In the genomic region with DNA sequence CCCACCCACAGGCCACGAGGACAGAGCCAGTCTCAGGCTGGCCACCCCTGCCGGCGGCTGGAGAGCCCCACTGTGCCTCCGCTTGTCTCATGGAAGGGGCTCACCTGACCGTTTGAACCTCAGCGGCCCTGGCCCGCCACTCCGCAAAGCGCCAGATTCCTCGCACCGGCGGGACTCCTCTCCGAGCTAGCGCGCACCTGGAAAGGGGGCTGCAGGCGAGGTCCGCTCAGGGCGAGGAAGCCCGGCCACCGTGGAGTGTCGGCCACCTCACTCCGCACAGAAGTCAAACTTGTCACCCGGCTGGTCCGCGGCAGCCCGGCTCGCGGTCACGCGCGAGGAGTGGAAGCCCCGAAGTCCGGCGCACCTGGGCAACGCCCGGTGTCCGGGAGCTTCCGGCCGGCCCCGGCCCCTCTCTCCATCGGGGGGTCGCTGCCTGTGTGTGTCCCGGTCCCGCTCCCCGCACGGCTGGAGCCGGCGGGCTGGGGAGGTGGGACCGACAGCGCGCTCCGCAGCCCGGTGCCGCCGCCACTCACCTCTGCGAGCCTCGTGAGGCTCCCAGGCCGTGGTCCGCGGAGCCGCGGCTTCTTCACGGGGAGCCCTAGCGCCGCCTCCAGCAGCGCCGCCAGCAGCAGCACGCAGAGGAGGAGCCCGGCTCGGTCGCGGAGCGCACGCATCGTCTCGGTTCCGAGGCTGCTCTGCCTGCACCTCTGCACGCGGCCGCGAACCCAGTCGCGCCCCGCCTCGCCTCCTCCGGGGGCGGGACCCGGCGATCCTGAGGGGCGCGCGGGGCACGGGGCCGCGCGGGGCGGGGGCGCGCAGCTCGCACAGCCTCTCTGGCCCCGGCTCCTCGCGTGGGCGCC, we compare ENCODE assay signal across 8 cellular contexts. TPM values are rescaled to one million over a fixed set of nuclear protein-coding genes. Genes with fewer than 3 reads are reported as not detected.
DNase-seq lines count a peak whose midpoint lies in the region; ATAC-seq, FAIRE-seq and TF ChIP-seq lines count a peak whose summit lies in the region.

ISM2 (minus strand) TSS at position 697 of the 860 bp plus-strand sequence; CDS start at position 674, 23 bp downstream.

- no peak within 1 kb of the TSS for H3K4ac ChIP-seq in H1 (replicated peaks; ENCODE audit: insufficient read length, low read depth, low read length)

- peak within 1 kb of the TSS; percentile 36; the same call in 1 of the 2 replicates for H2AFZ ChIP-seq in H1 (ENCODE audit: low read length)

- TF ChIP-seq EP300 in H1 (IDR thresholded peaks at IDR 0.05; ENCODE audit: borderline replicate concordance in 1 of 2, low read depth in 2 of 2, low read length in 2 of 2): no peak

- H2BK12ac ChIP-seq in H1 (ENCODE audit: low read depth, low read length): no peak within 1 kb of the TSS; the same call in 1 of the 2 replicates

- peak within 1 kb of the TSS; percentile 68; the same call in 1 of the 2 replicates for H4K8ac ChIP-seq in H1 (ENCODE audit: extremely low read depth, insufficient read depth, low read length)

- peak within 1 kb of the TSS; percentile 44 to 71 (median 54) for H3K4me3 ChIP-seq in H1 (ENCODE audit: extremely low read depth in 1 of 4, insufficient read depth in 2 of 4, low read depth in 3 of 4, low read length in 4 of 4)

- H3K27me3 ChIP-seq in H1 (replicated peaks in 1 of 4; ENCODE audit: control insufficient read depth in 3 of 4, extremely low read depth in 1 of 4, insufficient read depth in 3 of 4, low read length in 3 of 4): peaks cover 26 to 44% (median 38%) of the 10 kb centered on the region in 4 experiments

- H4K20me1 ChIP-seq in H1 (replicated peaks in 1 of 2; ENCODE audit: control insufficient read depth in 1 of 2, insufficient read depth in 2 of 2, low read length in 2 of 2): peaks cover 0 to 2% of the 10 kb centered on the region in 2 experiments

- ATAC-seq in GM21515 (IDR thresholded peaks at IDR 0.05; ENCODE audit: unreplicated experiment): peak; percentile 66
- ATAC-seq in HG02870 (IDR thresholded peaks at IDR 0.05; ENCODE audit: unreplicated experiment): no peak

- peaks cover 0 to 7% (median 3%) of the 10 kb centered on the region in 4 experiments; a peak in 4 of 7 replicates for H3K4me1 ChIP-seq in H1 (replicated peaks in 1 of 4; ENCODE audit: control insufficient read depth in 3 of 4, insufficient read depth in 4 of 4, low read length in 3 of 4)

- H3K9me3 Mint-ChIP-seq in Calu3 (ENCODE audit: low read depth, unreplicated experiment) (no peaks in the 10 kb centered on the region), mesothelial cell of epicardium (peaks cover 4% of the 10 kb centered on the region)

- peaks cover 14% of the 10 kb centered on the region; the same call in 1 of the 2 replicates for H3K23me2 ChIP-seq in H1 (ENCODE audit: low read depth, low read length)

- H3K18ac ChIP-seq in H1 (ENCODE audit: extremely low read depth, low read length): no peak within 1 kb of the TSS; the same call in none of the 2 replicates

- H3K79me1 ChIP-seq in H1 (ENCODE audit: low read depth, low read length): no peaks in the 10 kb centered on the region

- no peaks in the 10 kb centered on the region for H3K4me1 Mint-ChIP-seq in Calu3 (ENCODE audit: low read depth, unreplicated experiment)
- peaks cover 4% of the 10 kb centered on the region for H3K4me1 Mint-ChIP-seq in mesothelial cell of epicardium

- H3K36me3 Mint-ChIP-seq in Calu3 (ENCODE audit: insufficient read depth, unreplicated experiment) (peaks cover 6% of the 10 kb centered on the region), mesothelial cell of epicardium (peaks cover 5% of the 10 kb centered on the region)

- H3K23ac ChIP-seq in H1 (ENCODE audit: insufficient read length): no peak within 1 kb of the TSS

- POLR2A ChIA-PET in H1 (lab: Charles Lee; ENCODE audit: partially characterized antibody): interaction anchor here (0.8 to 1.5 kb wide), 2 partner anchors 14 to 26 kb away, joined by 3 to 4 read pairs; no protein-coding TSS in a partner anchor

- H2BK5ac ChIP-seq in H1 (ENCODE audit: low read depth, low read length): no peak within 1 kb of the TSS

- no peaks in the 10 kb centered on the region for H3K79me2 ChIP-seq in H1 (ENCODE audit: control insufficient read depth in 1 of 2, insufficient read depth in 2 of 2, low read length in 2 of 2)

- no peak within 1 kb of the TSS for H3K56ac ChIP-seq in H1 (replicated peaks; ENCODE audit: insufficient read length, low read depth, low read length)

- 3% methylated on average over 93 of the region's 104 CpGs; no CpG with 5 or more reads in 1 of the 2 experiments for WGBS in H1 (ENCODE audit: extremely low coverage in 1 of 2, insufficient coverage in 1 of 2, insufficient read length in 1 of 2, insufficient replicate concordance in 2 of 2, low coverage in 1 of 2, low lambda C conversion rate in 2 of 2, missing lambda C conversion rate in 1 of 2), 2 experiments

- H3K9ac ChIP-seq in H1 (replicated peaks in 1 of 4; ENCODE audit: extremely low read depth in 1 of 4, low read depth in 3 of 4, low read length in 3 of 4): no peak within 1 kb of the TSS; a peak in 2 of 7 replicates

- no peaks in the 10 kb centered on the region; a peak in 1 of 8 replicates for H3K36me3 ChIP-seq in H1 (ENCODE audit: control insufficient read depth in 2 of 4, insufficient read depth in 4 of 4, low read length in 3 of 4)

- peak within 1 kb of the TSS; percentile 89 to 92 for H3K4me2 ChIP-seq in H1 (ENCODE audit: insufficient read depth in 1 of 2, low read depth in 2 of 2, low read length in 2 of 2)

- TF ChIP-seq RAD21 in H1 (IDR thresholded peaks at IDR 0.05 in 1 of 2, conservative IDR thresholded peaks at IDR 0.05 in 1 of 2; ENCODE audit: low read depth in 2 of 2, low read length in 2 of 2): no peak

- DNase-seq in Calu3 (peak; percentile 36), LoVo (ENCODE audit: low spot score) (peak; percentile 54), H1 (ENCODE audit: low read depth in 1 of 2, low spot score in 2 of 2) (peak in 1 of 2 experiments; percentile 72), mesothelial cell of epicardium (ENCODE audit: low spot score in 2 of 2, unreplicated experiment in 2 of 2) (peak in 1 of 2 experiments; percentile 50)
- peak; percentile 64 for DNase-seq in activated CD4-positive, alpha-beta T cell treated with anti-CD3 and anti-CD28 coated beads for 48 hours
- DNase-seq in stimulated activated CD8-positive, alpha-beta memory T cell treated with anti-CD3 and anti-CD28 coated beads, Interleukin-7, amount 100 ng/mL, for 4 hours (ENCODE audit: low read depth in 2 of 2): peak; percentile 4 to 41

- peaks cover 33% of the 10 kb centered on the region for H3K27me3 Mint-ChIP-seq in Calu3 (ENCODE audit: unreplicated experiment)
- H3K27me3 Mint-ChIP-seq in mesothelial cell of epicardium (ENCODE audit: low read depth): peaks cover 43% of the 10 kb centered on the region

- FAIRE-seq in H1 (lab: Jason Lieb, UNC): no peak

- BruUV-seq in Calu3 (replicated peaks; lab: Mats Ljungman, UMichigan): no TSS peak

- H3K4me3 Mint-ChIP-seq in Calu3 (ENCODE audit: low read depth, unreplicated experiment) (peak within 1 kb of the TSS; percentile 58), mesothelial cell of epicardium (peak within 1 kb of the TSS; percentile 65)

- no peak within 1 kb of the TSS for H4K91ac ChIP-seq in H1 (replicated peaks; ENCODE audit: insufficient read length, low read length)

- no peak within 1 kb of the TSS for H3K27ac Mint-ChIP-seq in Calu3 (ENCODE audit: unreplicated experiment)
- H3K27ac Mint-ChIP-seq in mesothelial cell of epicardium: no peak within 1 kb of the TSS

- H2AK5ac ChIP-seq in H1 (ENCODE audit: low read depth, low read length): no peak within 1 kb of the TSS

- no peaks in the 10 kb centered on the region for H3K9me3 ChIP-seq in H1 (ENCODE audit: insufficient read depth in 2 of 2, low read depth in 1 of 2, low read length in 1 of 2)

- TF ChIP-seq CTCF in Calu3 (IDR thresholded peaks at IDR 0.05; ENCODE audit: unreplicated experiment) (no peak), H1 (IDR thresholded peaks at IDR 0.05; ENCODE audit: control extremely low read depth in 1 of 3, insufficient read depth in 1 of 3, low read depth in 1 of 3, low read length in 3 of 3) (no peak), mesothelial cell of epicardium (IDR thresholded peaks at IDR 0.05; ENCODE audit: unreplicated experiment) (no peak)

- H4K5ac ChIP-seq in H1 (ENCODE audit: insufficient read length, low read depth, low read length): no peak within 1 kb of the TSS

- no peak within 1 kb of the TSS for H3K27ac ChIP-seq in H1 (ENCODE audit: low read depth, low read length)

- no peak within 1 kb of the TSS for H2BK20ac ChIP-seq in H1 (ENCODE audit: low read length)

- H3K14ac ChIP-seq in H1 (ENCODE audit: insufficient read length): no peak within 1 kb of the TSS

- TF ChIP-seq POLR2A in H1 (IDR thresholded peaks at IDR 0.05; ENCODE audit: control extremely low read depth in 1 of 2, low read depth in 2 of 2, low read length in 2 of 2): no peak

- CTCF ChIA-PET in Calu3 (lab: Charles Lee): interaction anchor here (0.7 to 0.8 kb wide), 2 partner anchors 40 to 197 kb away, joined by 3 read pairs; no protein-coding TSS in a partner anchor
- CTCF ChIA-PET in H1 (lab: Charles Lee; ENCODE audit: partially characterized antibody): interaction anchor here (1.0 to 2.3 kb wide), 2 partner anchors 39 to 285 kb away, joined by 3 to 11 read pairs; no protein-coding TSS in a partner anchor

- intact Hi-C loops in Calu3 (cut with micrococcal nuclease; ENCODE audit: unreplicated experiment): no loop called here

- H2BK120ac ChIP-seq in H1 (replicated peaks; ENCODE audit: low read depth, low read length): no peak within 1 kb of the TSS

- no peak within 1 kb of the TSS for H2BK15ac ChIP-seq in H1 (ENCODE audit: low read length)

TF ChIP-seq in H1, 55 proteins besides CTCF, POLR2A, EP300 and RAD21 (continues in another document):
- no peak for TF ChIP-seq CREB1 (IDR thresholded peaks at IDR 0.05)
- TF ChIP-seq, protein P1, sequence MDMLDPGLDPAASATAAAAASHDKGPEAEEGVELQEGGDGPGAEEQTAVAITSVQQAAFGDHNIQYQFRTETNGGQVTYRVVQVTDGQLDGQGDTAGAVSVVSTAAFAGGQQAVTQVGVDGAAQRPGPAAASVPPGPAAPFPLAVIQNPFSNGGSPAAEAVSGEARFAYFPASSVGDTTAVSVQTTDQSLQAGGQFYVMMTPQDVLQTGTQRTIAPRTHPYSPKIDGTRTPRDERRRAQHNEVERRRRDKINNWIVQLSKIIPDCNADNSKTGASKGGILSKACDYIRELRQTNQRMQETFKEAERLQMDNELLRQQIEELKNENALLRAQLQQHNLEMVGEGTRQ (IDR thresholded peaks at IDR 0.05; ENCODE audit: low read length): no peak

RNA-seq across cellular contexts. Expression of gene ISM2, which starts in this region (rescaled TPM):
- not detected in 2 replicates for total RNA-seq in Calu3 (2022)
- 0.52 TPM in 2 replicates for total RNA-seq in H1 (2021; fragmentation: NEBNext Ultra II Directional; extraction: Animal tissue kit (Norgen Biotek cat#: 25700))
- 0.61 and 0.79 TPM in 2 replicates for polyA plus RNA-seq in H1 (2011; rRNA removed)
- polyA plus RNA-seq in H1 (2011; cell fraction: cytosol; rRNA removed): 0.32 TPM
- 1.1 TPM for polyA plus RNA-seq in H1 (2011; cell fraction: nucleus; rRNA removed)
- polyA plus RNA-seq in H1 (2012, experiment 1 of 2): 0.39 to 0.76 TPM (median 0.54 TPM) in 4 replicates
- 0.39 TPM for polyA plus RNA-seq in H1 (2012, experiment 2 of 2)
- polyA plus RNA-seq in H1 (2013, experiment 1 of 2): 0.77 TPM
- 0.50 TPM for polyA plus RNA-seq in H1 (2013, experiment 2 of 2)
- polyA minus RNA-seq in H1 (2011; rRNA and poly(A)+ RNA removed): 0.16 and 0.73 TPM in 2 replicates
- not detected for polyA minus RNA-seq in H1 (2011; cell fraction: cytosol; rRNA and poly(A)+ RNA removed)
- 0.30 TPM for polyA minus RNA-seq in H1 (2011; cell fraction: nucleus; rRNA and poly(A)+ RNA removed)
- 0.18 to 0.25 TPM (median 0.24 TPM) in 3 replicates for total RNA-seq in mesothelial cell of epicardium

Comparison
In these comparisons a context has a peak if more than half of its experiments do, and no peak if none do; other contexts are left out.
1. Peak in DNase-seq in Calu3; RNA of the gene not detected or under 1 TPM.